In the genomic region with DNA sequence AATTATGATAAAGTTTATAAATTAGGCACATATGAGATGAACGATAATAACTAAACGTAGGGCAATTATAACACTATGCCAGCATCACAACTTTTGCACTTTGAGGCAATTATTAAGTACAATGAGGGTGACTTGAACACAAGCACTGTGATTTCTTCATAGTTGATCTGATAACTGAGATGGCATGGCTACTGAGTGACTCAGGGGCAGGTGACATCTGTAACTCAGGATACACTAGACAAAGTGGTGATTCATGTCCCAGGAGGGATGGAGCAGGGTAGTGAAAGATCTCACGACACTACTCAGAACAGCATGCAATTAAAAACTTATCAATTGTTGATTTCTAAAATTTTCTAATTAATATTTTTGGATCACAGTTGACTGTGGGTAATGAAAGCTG, we compare ENCODE assay signal across 11 cellular contexts.
DNase-seq lines count a peak whose midpoint lies in the region; ATAC-seq and TF ChIP-seq lines count a peak whose summit lies in the region.
"Had no signal": no experiment of that assay in that cellular context is flagged by ENCODE, and none has a peak within 500 bp of the region (broad histone marks: within the 10 kb centered on the region; RNA-seq: fewer than 3 reads in every experiment).

No MANE protein-coding gene starts in this region.

- peak; percentile 34 for DNase-seq in activated CD4-positive, alpha-beta T cell treated with anti-CD3 and anti-CD28 coated beads for 36 hours
- DNase-seq in activated CD4-positive, alpha-beta T cell treated with anti-CD3 and anti-CD28 coated beads, Interleukin-2, amount 10 ng/mL, durations not matched to agents 24 days and 14 days, result no peak
- DNase-seq in LHCN-M2 (ENCODE audit: low read depth), result peak; percentile 79
- peak; percentile 85 for DNase-seq in epithelial cell of esophagus (ENCODE audit: low read depth)
- DNase-seq in gastrocnemius medialis, result peak in 1 of 2 donors; percentile 26
- no peak for DNase-seq in NCI-H446 treated with DMSO at 0.1 percent for 48 hours (lab: John Stamatoyannopoulos, UW)
- no peak for DNase-seq in pons (ENCODE audit: low spot score)
- DNase-seq in uterus, result no peak
- DNase-seq: effector CD8-positive, alpha-beta T cell; NCI-H2107; RPMI8226 had no signal

- H3K36me3 ChIP-seq in gastrocnemius medialis, result no peaks in the 10 kb centered on the region
- H3K36me3 ChIP-seq in uterus, result no peaks in the 10 kb centered on the region

- no peak overlapping the region for H3K27ac Mint-ChIP-seq in activated CD4-positive, alpha-beta T cell treated with anti-CD3 and anti-CD28 coated beads for 36 hours
- no peak overlapping the region for H3K27ac Mint-ChIP-seq in activated CD4-positive, alpha-beta T cell treated with anti-CD3 and anti-CD28 coated beads, Interleukin-2, amount 10 ng/mL, durations not matched to agents 24 days and 14 days

- in situ Hi-C loops in gastrocnemius medialis (cut with MboI; ENCODE audit: low sequenced_read_pairs in 4 of 4), result no loop called here

- H3K27me3 ChIP-seq in gastrocnemius medialis (no peaks in the 10 kb centered on the region), uterus (no peaks in the 10 kb centered on the region)

- TF ChIP-seq POLR2A in gastrocnemius medialis (IDR thresholded peaks at IDR 0.05) (no peak), uterus (IDR thresholded peaks at IDR 0.05) (no peak)

- TF ChIP-seq CTCF in epithelial cell of esophagus (IDR thresholded peaks at IDR 0.05; ENCODE audit: insufficient read depth, low read depth, low read length, missing control alignments) (no peak), gastrocnemius medialis (IDR thresholded peaks at IDR 0.05 in 4 of 5, conservative IDR thresholded peaks at IDR 0.05 in 1 of 5) (no peak), uterus (IDR thresholded peaks at IDR 0.05) (no peak)

- CTCF ChIA-PET in activated CD4-positive, alpha-beta T cell treated with anti-CD3 and anti-CD28 coated beads for 36 hours (lab: Charles Lee), result no interaction called here

- no peaks in the 10 kb centered on the region for H3K36me3 Mint-ChIP-seq in activated CD4-positive, alpha-beta T cell treated with anti-CD3 and anti-CD28 coated beads for 36 hours (ENCODE audit: low read depth)
- no peaks in the 10 kb centered on the region for H3K36me3 Mint-ChIP-seq in activated CD4-positive, alpha-beta T cell treated with anti-CD3 and anti-CD28 coated beads, Interleukin-2, amount 10 ng/mL, durations not matched to agents 24 days and 14 days (ENCODE audit: low read depth)

- POLR2A ChIA-PET in activated CD4-positive, alpha-beta T cell treated with anti-CD3 and anti-CD28 coated beads for 36 hours (lab: Charles Lee), result no interaction called here

- no peaks in the 10 kb centered on the region for H3K27me3 Mint-ChIP-seq in activated CD4-positive, alpha-beta T cell treated with anti-CD3 and anti-CD28 coated beads for 36 hours
- no peaks in the 10 kb centered on the region for H3K27me3 Mint-ChIP-seq in activated CD4-positive, alpha-beta T cell treated with anti-CD3 and anti-CD28 coated beads, Interleukin-2, amount 10 ng/mL, durations not matched to agents 24 days and 14 days

- no peak overlapping the region for H3K27ac ChIP-seq in gastrocnemius medialis
- H3K27ac ChIP-seq in uterus, result no peak overlapping the region

- H3K4me1 ChIP-seq in gastrocnemius medialis (peaks cover 0 to 5% of the 10 kb centered on the region in 2 donors), uterus (no peaks in the 10 kb centered on the region)

- ATAC-seq in activated CD4-positive, alpha-beta T cell treated with anti-CD3 and anti-CD28 coated beads for 36 hours, result peak; percentile 75
- ATAC-seq in gastrocnemius medialis, result peak; percentile 66 to 74

- no peaks in the 10 kb centered on the region for H3K9me3 Mint-ChIP-seq in activated CD4-positive, alpha-beta T cell treated with anti-CD3 and anti-CD28 coated beads for 36 hours (ENCODE audit: low read depth)
- H3K9me3 Mint-ChIP-seq in activated CD4-positive, alpha-beta T cell treated with anti-CD3 and anti-CD28 coated beads, Interleukin-2, amount 10 ng/mL, durations not matched to agents 24 days and 14 days, result no peaks in the 10 kb centered on the region

- peaks cover 37% of the 10 kb centered on the region for H3K4me1 Mint-ChIP-seq in activated CD4-positive, alpha-beta T cell treated with anti-CD3 and anti-CD28 coated beads for 36 hours
- H3K4me1 Mint-ChIP-seq in activated CD4-positive, alpha-beta T cell treated with anti-CD3 and anti-CD28 coated beads, Interleukin-2, amount 10 ng/mL, durations not matched to agents 24 days and 14 days, result peaks cover 34% of the 10 kb centered on the region

- H3K4me3 Mint-ChIP-seq in activated CD4-positive, alpha-beta T cell treated with anti-CD3 and anti-CD28 coated beads for 36 hours, result no peak overlapping the region
- H3K4me3 Mint-ChIP-seq in activated CD4-positive, alpha-beta T cell treated with anti-CD3 and anti-CD28 coated beads, Interleukin-2, amount 10 ng/mL, durations not matched to agents 24 days and 14 days, result no peak overlapping the region

- H3K9me3 ChIP-seq in gastrocnemius medialis (no peaks in the 10 kb centered on the region), uterus (no peaks in the 10 kb centered on the region)

- intact Hi-C loops in activated CD4-positive, alpha-beta T cell treated with anti-CD3 and anti-CD28 coated beads for 36 hours (cut with DNase I, micrococcal nuclease), result loop anchor here (1.0 to 10.0 kb wide), 4 partner anchors 65 to 195 kb away; partner anchors contain the start of genes ENKUR (in 1 of the 2) and THNSL1 (in 1 of the 2)
- intact Hi-C loops in activated CD4-positive, alpha-beta T cell treated with anti-CD3 and anti-CD28 coated beads, Interleukin-2, amount 10 ng/mL, durations not matched to agents 24 days and 14 days (cut with micrococcal nuclease), result loop anchor here (1.0 to 5.0 kb wide), 10 partner anchors 45 to 360 kb away; partner anchors contain the start of genes ENKUR and THNSL1
- intact Hi-C loops in gastrocnemius medialis (cut with DNase I; ENCODE audit: low total_unique reads), result no loop called here
- intact Hi-C loops in uterus (cut with DNase I; ENCODE audit: low total_unique reads), result no loop called here

- H3K4me3 ChIP-seq in epithelial cell of esophagus (ENCODE audit: low read length), result no peak overlapping the region
- H3K4me3 ChIP-seq in gastrocnemius medialis, result no peak overlapping the region
- no peak overlapping the region for H3K4me3 ChIP-seq in uterus

Comparison
In these comparisons a context has a peak if more than half of its experiments do, and no peak if none do; other contexts are left out.
1. DNase-seq: peak in activated CD4-positive, alpha-beta T cell treated with anti-CD3 and anti-CD28 coated beads for 36 hours (single experiment), LHCN-M2 (single experiment) and epithelial cell of esophagus (single experiment); none in activated CD4-positive, alpha-beta T cell treated with anti-CD3 and anti-CD28 coated beads, Interleukin-2, amount 10 ng/mL, durations not matched to agents 24 days and 14 days (single experiment), NCI-H446 treated with DMSO at 0.1 percent for 48 hours (single experiment), pons (single experiment) and uterus (0 of 2).
2. intact Hi-C loops: an anchor here in activated CD4-positive, alpha-beta T cell treated with anti-CD3 and anti-CD28 coated beads for 36 hours (1.0 to 10.0 kb wide) and activated CD4-positive, alpha-beta T cell treated with anti-CD3 and anti-CD28 coated beads, Interleukin-2, amount 10 ng/mL, durations not matched to agents 24 days and 14 days (1.0 to 5.0 kb wide); none called in gastrocnemius medialis and uterus.